In genomic region chr19:39125199-39125553, GRCh38 we compare ENCODE assay signal across 9 cellular contexts. TPM values are rescaled to one million over a fixed set of nuclear protein-coding genes. Genes with fewer than 3 reads are reported as not detected.
DNase-seq lines count a peak whose midpoint lies in the region; ATAC-seq and TF ChIP-seq lines count a peak whose summit lies in the region.
"Had no signal": no experiment of that assay in that cellular context is flagged by ENCODE, and none has a peak within 500 bp of the region (broad histone marks: within the 10 kb centered on the region; RNA-seq: fewer than 3 reads in every experiment).

No MANE protein-coding gene starts in this region.

- DNase-seq in HCT116 (ENCODE audit: low read depth, low spot score) = no peak
- DNase-seq in activated B cell treated with CpG ODN at 0.5 μM for 24 hours = no peak
- DNase-seq in glutamatergic neuron = no peak
- no peak for DNase-seq in smooth muscle cell (lab: John Stamatoyannopoulos, UW; ENCODE audit: unreplicated experiment)
- DNase-seq in OCI-M1 (lab: John Stamatoyannopoulos, UW) = no peak
- no peak for DNase-seq in NCI-H510A (lab: John Stamatoyannopoulos, UW)
- no peak for DNase-seq in activated CD4-positive, CD25-positive, alpha-beta regulatory T cell (lab: John Stamatoyannopoulos, UW)
- DNase-seq in SHP77 treated with DMSO at 0.1 percent for 48 hours (lab: John Stamatoyannopoulos, UW) = no peak

- H3K36me3 Mint-ChIP-seq in activated B cell treated with CpG ODN at 0.5 μM for 24 hours (ENCODE audit: low read depth) (peaks cover 4% of the 10 kb centered on the region), glutamatergic neuron (ENCODE audit: unreplicated experiment) (no peaks in the 10 kb centered on the region)

- no peaks in the 10 kb centered on the region for H3K9me3 Mint-ChIP-seq in activated B cell treated with CpG ODN at 0.5 μM for 24 hours
- peaks cover 2% of the 10 kb centered on the region for H3K9me3 Mint-ChIP-seq in glutamatergic neuron (ENCODE audit: unreplicated experiment)

- H3K9me2 ChIP-seq in HCT116 (ENCODE audit: insufficient read depth) = no peaks in the 10 kb centered on the region

- H3K27me3 ChIP-seq in HCT116 (ENCODE audit: insufficient read depth, low read length) (no peaks in the 10 kb centered on the region), smooth muscle cell (ENCODE audit: low read depth) (no peaks in the 10 kb centered on the region)

- intact Hi-C loops in HCT116 (cut with micrococcal nuclease) = no loop called here
- intact Hi-C loops in activated B cell treated with CpG ODN at 0.5 μM for 24 hours (cut with micrococcal nuclease) = loop anchor here (2.0 to 10.0 kb wide), 3 partner anchors 217 to 710 kb away; partner anchors contain the start of genes DYRK1B, MED29, PAF1 and SAMD4B

- POLR2A ChIA-PET in HCT116 (lab: Charles Lee) = no interaction called here
- POLR2A ChIA-PET in activated B cell treated with CpG ODN at 0.5 μM for 24 hours (lab: Charles Lee) = interaction anchor here (1.9 kb wide), 1 partner anchor 310 kb away, joined by 11 read pairs; the partner anchor contains the start of gene RPS16

- no TSS peak for BruUV-seq in HCT116 (replicated peaks; lab: Mats Ljungman, UMichigan)

- no peaks in the 10 kb centered on the region for H3F3A ChIP-seq in smooth muscle cell (ENCODE audit: low read depth)

- peaks cover 5% of the 10 kb centered on the region for H3K27me3 Mint-ChIP-seq in activated B cell treated with CpG ODN at 0.5 μM for 24 hours
- H3K27me3 Mint-ChIP-seq in glutamatergic neuron (ENCODE audit: unreplicated experiment) = peaks cover 8% of the 10 kb centered on the region

- peak overlapping the region; percentile 93 for H3K27ac Mint-ChIP-seq in activated B cell treated with CpG ODN at 0.5 μM for 24 hours
- no peak overlapping the region for H3K27ac Mint-ChIP-seq in glutamatergic neuron (ENCODE audit: unreplicated experiment)

- H3K4me3 Mint-ChIP-seq in activated B cell treated with CpG ODN at 0.5 μM for 24 hours (peak overlapping the region; percentile 94), glutamatergic neuron (ENCODE audit: unreplicated experiment) (peak overlapping the region; percentile 52)

- no peak for TF ChIP-seq RAD21 in HCT116 (IDR thresholded peaks at IDR 0.05; ENCODE audit: low read depth)

- H3K9ac ChIP-seq in HCT116 (ENCODE audit: low read length) (no peak overlapping the region), smooth muscle cell (ENCODE audit: low read depth) (no peak overlapping the region)

- peaks cover 16 to 55% of the 10 kb centered on the region in 2 experiments for H3K4me1 ChIP-seq in HCT116 (ENCODE audit: control insufficient read depth in 1 of 2, insufficient read depth in 2 of 2, low read length in 2 of 2)
- H3K4me1 ChIP-seq in smooth muscle cell (ENCODE audit: low read depth) = peaks cover 2% of the 10 kb centered on the region

- peak overlapping the region; percentile 86 for H2AFZ ChIP-seq in HCT116 (ENCODE audit: low read depth, low read length, poor library complexity, severe bottlenecking)
- H2AFZ ChIP-seq in smooth muscle cell (ENCODE audit: low read depth) = peak overlapping the region; percentile 89

- H3K79me2 ChIP-seq in HCT116 (ENCODE audit: insufficient read depth, low read length) (peaks cover 45% of the 10 kb centered on the region), smooth muscle cell (ENCODE audit: low read depth) (peaks cover 46% of the 10 kb centered on the region)

- H3K4me1 Mint-ChIP-seq in activated B cell treated with CpG ODN at 0.5 μM for 24 hours (peaks cover 38% of the 10 kb centered on the region), glutamatergic neuron (ENCODE audit: low read depth, unreplicated experiment) (peaks cover 15% of the 10 kb centered on the region)

- H4K20me1 ChIP-seq in HCT116 (ENCODE audit: insufficient read depth) (peaks cover 5% of the 10 kb centered on the region; the same call in 1 of the 2 replicates), smooth muscle cell (ENCODE audit: low read depth) (peaks cover 38% of the 10 kb centered on the region)

- RAD21 ChIA-PET in HCT116 (lab: Charles Lee; ENCODE audit: low non-redundant PET in 1 of 2, low total read pairs in 2 of 2, uncharacterized antibody in 2 of 2, unreplicated experiment in 2 of 2) = no interaction called here

- CTCF ChIA-PET in HCT116 (lab: Charles Lee) = no interaction called here
- CTCF ChIA-PET in activated B cell treated with CpG ODN at 0.5 μM for 24 hours (lab: Charles Lee) = interaction anchor here (2.3 kb wide), 1 partner anchor 203 kb away, joined by 4 read pairs; no protein-coding TSS in a partner anchor

- ATAC-seq in HCT116 (no peak), activated B cell treated with CpG ODN at 0.5 μM for 24 hours (ENCODE audit: low read depth) (no peak)

- H3K4me2 ChIP-seq in HCT116 (ENCODE audit: low read length) = peak overlapping the region; percentile 96
- peak overlapping the region; percentile 81 for H3K4me2 ChIP-seq in smooth muscle cell

- 43% methylated on average over 7 of the region's 7 CpGs for WGBS in smooth muscle cell (ENCODE audit: low lambda C conversion rate)

- no peak for TF ChIP-seq POLR2A in HCT116 (IDR thresholded peaks at IDR 0.05; ENCODE audit: borderline replicate concordance, extremely low read depth, insufficient read depth, insufficient read length)

- H3K27ac ChIP-seq in HCT116 (ENCODE audit: low read depth, low read length) (peak overlapping the region; percentile 84; the same call in 1 of the 2 replicates), smooth muscle cell (ENCODE audit: low read depth) (no peak overlapping the region)

- H3K9me3 ChIP-seq in HCT116 (ENCODE audit: control insufficient read depth in 1 of 2, insufficient read depth in 1 of 2, low read depth in 1 of 2, low read length in 2 of 2) = no peaks in the 10 kb centered on the region
- H3K9me3 ChIP-seq in smooth muscle cell (replicated peaks; ENCODE audit: low read depth) = no peaks in the 10 kb centered on the region

- TF ChIP-seq CTCF in HCT116 (IDR thresholded peaks at IDR 0.05 in 2 of 3, conservative IDR thresholded peaks at IDR 0.05 in 1 of 3; ENCODE audit: borderline replicate concordance in 1 of 3, insufficient read depth in 1 of 3, low read depth in 2 of 3, low read length in 2 of 3) = no peak
- no peak for TF ChIP-seq CTCF in activated B cell treated with CpG ODN at 0.5 μM for 24 hours (IDR thresholded peaks at IDR 0.05)
- TF ChIP-seq CTCF in glutamatergic neuron (IDR thresholded peaks at IDR 0.05; ENCODE audit: partially characterized antibody, unreplicated experiment) = no peak
- no peak for TF ChIP-seq CTCF in smooth muscle cell (IDR thresholded peaks at IDR 0.05; ENCODE audit: borderline replicate concordance, insufficient read depth, poor library complexity, severe bottlenecking)

- peak overlapping the region; percentile 96 to 99 for H3K4me3 ChIP-seq in HCT116 (replicated peaks in 1 of 2; ENCODE audit: low read depth in 1 of 2, low read length in 2 of 2)
- H3K4me3 ChIP-seq in smooth muscle cell = peak overlapping the region; percentile 94

- H3K36me3 ChIP-seq in HCT116 (ENCODE audit: control insufficient read depth in 1 of 2, insufficient read depth in 2 of 2, low read length in 2 of 2) (no peaks in the 10 kb centered on the region), smooth muscle cell (ENCODE audit: low read depth) (no peaks in the 10 kb centered on the region)

TF ChIP-seq in HCT116, 20 proteins besides CTCF, POLR2A, EP300 and RAD21:
- TF ChIP-seq MAX (IDR thresholded peaks at IDR 0.05) (peak; percentile 81), EZH2 (IDR thresholded peaks at IDR 0.05) (no peak), CBX3 (IDR thresholded peaks at IDR 0.05; ENCODE audit: low read depth) (peak; percentile 82; the same call in 1 of the 2 replicates)

RNA-seq across cellular contexts. Expression of gene PAK4, which starts 0.4 kb away (rescaled TPM):
- total RNA-seq in HCT116 (2021; ENCODE audit: unreplicated experiment) (90.1 TPM), activated B cell treated with CpG ODN at 0.5 μM for 24 hours (13.7 and 14.2 TPM in 2 replicates), glutamatergic neuron (ENCODE audit: unreplicated experiment) (52.5 TPM), smooth muscle cell (9.7 and 11.8 TPM in 2 replicates)
- 76.7 and 78.4 TPM in 2 replicates for polyA plus RNA-seq in HCT116 (2012)
- polyA plus RNA-seq in smooth muscle cell = 19.1 and 19.9 TPM in 2 replicates

RNA-seq across cellular contexts. Expression of gene ACP7, which starts 41.0 kb away (rescaled TPM):
- total RNA-seq in HCT116 (2021; ENCODE audit: unreplicated experiment) (4.7 TPM), activated B cell treated with CpG ODN at 0.5 μM for 24 hours (not detected in 2 replicates), glutamatergic neuron (ENCODE audit: unreplicated experiment) (not detected), smooth muscle cell (0.22 and 2.2 TPM in 2 replicates)
- 5.5 and 6.0 TPM in 2 replicates for polyA plus RNA-seq in HCT116 (2012)
- polyA plus RNA-seq in smooth muscle cell = not detected in 2 replicates
- total RNA-seq: left lobe of liver had no signal
